In the genomic region with DNA sequence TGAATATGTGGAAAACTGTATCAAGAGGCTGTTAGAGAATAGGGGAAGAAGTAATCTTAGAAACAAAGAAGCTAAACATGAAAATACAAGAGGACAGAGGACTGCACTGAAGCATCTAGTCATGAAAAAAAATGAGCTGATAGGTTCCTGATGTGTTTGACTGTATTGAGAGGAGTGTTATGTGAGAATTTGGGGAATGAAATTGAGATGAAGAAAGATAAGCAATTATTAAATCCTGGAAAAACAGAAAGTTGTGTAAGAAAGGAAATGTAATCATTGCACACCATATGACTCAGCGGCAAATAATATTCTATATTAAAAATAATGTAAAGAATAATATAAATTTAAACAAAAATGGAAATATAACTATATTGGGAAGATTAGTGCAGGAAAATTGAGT, we compare ENCODE assay signal across 15 cellular contexts.
DNase-seq lines count a peak whose midpoint lies in the region; ATAC-seq, FAIRE-seq and TF ChIP-seq lines count a peak whose summit lies in the region.
"Had no signal": no experiment of that assay in that cellular context is flagged by ENCODE, and none has a peak within 500 bp of the region (broad histone marks: within the 10 kb centered on the region; RNA-seq: fewer than 3 reads in every experiment).

No MANE protein-coding gene starts in this region.

- H4K20me1 ChIP-seq in PC-3 (ENCODE audit: low read length) (no peaks in the 10 kb centered on the region), osteoblast (ENCODE audit: insufficient read depth, low read length) (no peaks in the 10 kb centered on the region)

- no peak for ATAC-seq in PC-3

- H3K9ac ChIP-seq in PC-3 (ENCODE audit: low read length) = no peak overlapping the region

- BruUV-seq in PC-3 (replicated peaks; lab: Mats Ljungman, UMichigan) = no TSS peak

- no peaks in the 10 kb centered on the region for H3F3A ChIP-seq in PC-3 (ENCODE audit: low read length, unreplicated experiment)

- H3K36me3 ChIP-seq in ACC112 (ENCODE audit: insufficient read depth, low read length) (peaks cover 4% of the 10 kb centered on the region; the same call in 1 of the 2 replicates), PC-3 (ENCODE audit: low read depth, low read length) (no peaks in the 10 kb centered on the region), bronchial epithelial cell (ENCODE audit: control insufficient read depth, insufficient read depth, low read length) (no peaks in the 10 kb centered on the region), osteoblast (ENCODE audit: insufficient read depth, low read length) (no peaks in the 10 kb centered on the region), esophagus muscularis mucosa (no peaks in the 10 kb centered on the region)
- H3K36me3 ChIP-seq: BE2C had no signal

- H3K4me1 ChIP-seq in ACC112 (ENCODE audit: control insufficient read depth, insufficient read depth, low read length, unreplicated experiment) (peaks cover 5% of the 10 kb centered on the region), PC-3 (ENCODE audit: insufficient read depth, low read length) (peaks cover 12% of the 10 kb centered on the region), osteoblast (ENCODE audit: insufficient read depth, low read length) (no peaks in the 10 kb centered on the region), esophagus muscularis mucosa (no peaks in the 10 kb centered on the region)
- H3K4me1 ChIP-seq: BE2C, Caco-2 had no signal

- intact Hi-C loops in PC-3 (cut with micrococcal nuclease) = no loop called here
- intact Hi-C loops in esophagus muscularis mucosa (cut with DNase I) = no loop called here

- H3K27ac ChIP-seq in ACC112 (ENCODE audit: low read depth, low read length) (no peak overlapping the region), PC-3 (ENCODE audit: low read length) (peak overlapping the region; percentile 52), osteoblast (ENCODE audit: low read depth, low read length) (no peak overlapping the region), esophagus muscularis mucosa (replicated peaks in 1 of 4) (no peak overlapping the region)

- 0% methylated on average over 1 of the region's 1 CpG for WGBS in esophagus muscularis mucosa

- no peaks in the 10 kb centered on the region for H3K9me3 ChIP-seq in PC-3 (ENCODE audit: low read length)
- no peaks in the 10 kb centered on the region for H3K9me3 ChIP-seq in osteoblast (ENCODE audit: low read depth, low read length)
- no peaks in the 10 kb centered on the region for H3K9me3 ChIP-seq in esophagus muscularis mucosa
- H3K9me3 ChIP-seq: BE2C, Caco-2 had no signal

- no peak for FAIRE-seq in bronchial epithelial cell (lab: Jason Lieb, UNC)
- FAIRE-seq: D721Med had no signal

- DNase-seq in PC-3 (peak; percentile 50), bronchial epithelial cell (ENCODE audit: low read depth) (peak; percentile 34), osteoblast (ENCODE audit: insufficient read length, low spot score, missing footprints) (no peak), esophagus muscularis mucosa (ENCODE audit: extremely low spot score) (no peak), GM10266 (ENCODE audit: extremely low spot score) (no peak)
- DNase-seq: ACHN; BE2C; C1 segment of cervical spinal cord; Caco-2; CD4-positive, CD25-positive, alpha-beta regulatory T cell; GDM1; GOT3; H9 had no signal

- no peak for TF ChIP-seq CTCF in PC-3 (conservative IDR thresholded peaks at IDR 0.05; ENCODE audit: low read depth, low read length)
- TF ChIP-seq CTCF in bronchial epithelial cell (IDR thresholded peaks at IDR 0.05; ENCODE audit: insufficient read depth, low read length, severe bottlenecking) = no peak
- no peak for TF ChIP-seq CTCF in osteoblast (IDR thresholded peaks at IDR 0.05; ENCODE audit: extremely low read depth, low read depth, low read length)
- no peak for TF ChIP-seq CTCF in esophagus muscularis mucosa (IDR thresholded peaks at IDR 0.05)
- TF ChIP-seq CTCF in GM10266 (IDR thresholded peaks at IDR 0.05; ENCODE audit: control insufficient read depth, insufficient read depth, low read depth, missing control alignments) = no peak

- no peaks in the 10 kb centered on the region for H3K27me3 ChIP-seq in ACC112 (ENCODE audit: insufficient read depth, low read length)
- no peaks in the 10 kb centered on the region for H3K27me3 ChIP-seq in PC-3 (ENCODE audit: low read length)
- H3K27me3 ChIP-seq in bronchial epithelial cell (ENCODE audit: control insufficient read depth, insufficient read depth, low read length) = no peaks in the 10 kb centered on the region
- H3K27me3 ChIP-seq in osteoblast (ENCODE audit: insufficient read depth, low read length) = peaks cover 3% of the 10 kb centered on the region
- peaks cover 0 to 15% (median 0%) of the 10 kb centered on the region in 4 donors for H3K27me3 ChIP-seq in esophagus muscularis mucosa
- H3K27me3 ChIP-seq: BE2C had no signal

- peak overlapping the region; percentile 25 for H2AFZ ChIP-seq in ACC112 (ENCODE audit: low read length, unreplicated experiment)
- H2AFZ ChIP-seq in PC-3 (ENCODE audit: low read length) = no peak overlapping the region
- peak overlapping the region; percentile 47 for H2AFZ ChIP-seq in osteoblast (ENCODE audit: low read length)

- H3K4me3 ChIP-seq in ACC112 (ENCODE audit: low read depth, low read length) = no peak overlapping the region
- H3K4me3 ChIP-seq in PC-3 (ENCODE audit: low read length) = no peak overlapping the region
- no peak overlapping the region for H3K4me3 ChIP-seq in bronchial epithelial cell (ENCODE audit: low read depth, low read length)
- no peak overlapping the region for H3K4me3 ChIP-seq in osteoblast (ENCODE audit: insufficient read depth, low read length)
- H3K4me3 ChIP-seq in esophagus muscularis mucosa = no peak overlapping the region

- no peak for TF ChIP-seq POLR2A in esophagus muscularis mucosa (IDR thresholded peaks at IDR 0.05; ENCODE audit: low read depth)

- POLR2A ChIA-PET in PC-3 (lab: Charles Lee; ENCODE audit: unreplicated experiment) = interaction anchor here (0.7 kb wide), 1 partner anchor 75 kb away, joined by 3 read pairs; no protein-coding TSS in a partner anchor

- H3K4me2 ChIP-seq in PC-3 (ENCODE audit: low read length) = peak overlapping the region; percentile 38; the same call in 1 of the 2 replicates
- no peak overlapping the region for H3K4me2 ChIP-seq in osteoblast (ENCODE audit: insufficient read depth, low read length)

- CTCF ChIA-PET in PC-3 (lab: Charles Lee) = no interaction called here

- H3K79me2 ChIP-seq in ACC112 (ENCODE audit: control insufficient read depth, insufficient read depth, low read length, unreplicated experiment) (no peaks in the 10 kb centered on the region), PC-3 (ENCODE audit: low read length) (no peaks in the 10 kb centered on the region), osteoblast (ENCODE audit: insufficient read depth, low read length) (no peaks in the 10 kb centered on the region)

- no peaks in the 10 kb centered on the region for H3K9me2 ChIP-seq in PC-3 (replicated peaks; ENCODE audit: low read length)

- no peak for TF ChIP-seq EP300 in esophagus muscularis mucosa (IDR thresholded peaks at IDR 0.05)

Comparison
In these comparisons a context has a peak if more than half of its experiments do, and no peak if none do; other contexts are left out.
1. DNase-seq: peak in PC-3 (single experiment) and bronchial epithelial cell (single experiment); none in osteoblast (single experiment), esophagus muscularis mucosa (single experiment) and GM10266 (single experiment).